Comparison of ENCODE assay signal across 8 cellular contexts in the genomic region with DNA sequence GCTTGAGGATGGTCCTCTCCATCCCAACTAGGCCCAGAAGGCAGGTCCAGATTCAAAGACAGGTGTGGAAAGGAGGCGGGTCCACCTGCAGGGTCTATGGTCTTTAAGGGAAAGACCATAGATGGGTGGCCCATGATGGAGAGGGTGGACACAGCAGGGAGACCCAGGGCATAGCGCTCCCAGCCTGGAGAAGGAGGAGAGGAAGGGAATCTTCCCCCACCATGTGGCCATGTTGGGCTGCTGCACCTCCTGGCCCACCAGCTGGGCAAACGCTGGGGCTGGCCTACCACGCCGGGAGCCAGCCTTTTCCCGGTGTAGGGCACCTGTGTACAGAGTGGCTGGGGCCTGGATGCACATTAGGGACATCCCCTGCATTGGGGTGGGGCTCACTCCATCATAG.
DNase-seq lines count a peak whose midpoint lies in the region; ATAC-seq, FAIRE-seq and TF ChIP-seq lines count a peak whose summit lies in the region.

No MANE protein-coding gene starts in this region.

- FAIRE-seq in D721Med (lab: Jason Lieb, UNC): no peak

- H3K9me3 ChIP-seq in lung (ENCODE audit: control insufficient read depth in 2 of 2, insufficient read depth in 1 of 2, low read length in 1 of 2): no peaks in the 10 kb centered on the region

- H3K36me3 ChIP-seq in lung (ENCODE audit: control insufficient read depth in 2 of 2, insufficient read depth in 2 of 2, low read length in 2 of 2): no peaks in the 10 kb centered on the region

- H3K27ac ChIP-seq in lung (ENCODE audit: low read depth in 1 of 2, low read length in 1 of 2): no peak overlapping the region

- no peak overlapping the region for H3K4me3 ChIP-seq in cardiac fibroblast (replicated peaks in 1 of 2; ENCODE audit: low read depth in 2 of 2, low read length in 2 of 2)
- no peak overlapping the region for H3K4me3 ChIP-seq in lung

- no peaks in the 10 kb centered on the region for H3K4me1 ChIP-seq in lung (ENCODE audit: control insufficient read depth in 2 of 2, insufficient read depth in 2 of 2, low read length in 2 of 2)

- H3K27me3 ChIP-seq in lung (ENCODE audit: control insufficient read depth, insufficient read depth): no peaks in the 10 kb centered on the region

- no peak for ATAC-seq in lung (ENCODE audit: insufficient read depth, low FRiP score)
- no peak for ATAC-seq in GM21381 (IDR thresholded peaks at IDR 0.05; ENCODE audit: unreplicated experiment)
- no peak for ATAC-seq in GM19463 (IDR thresholded peaks at IDR 0.05; ENCODE audit: unreplicated experiment)
- ATAC-seq in GM21576 (IDR thresholded peaks at IDR 0.05; ENCODE audit: unreplicated experiment): no peak

- DNase-seq in D721Med (ENCODE audit: insufficient read length, low spot score) (no peak), cardiac fibroblast (ENCODE audit: low read depth in 2 of 2) (peak; percentile 47 to 66), lung (ENCODE audit: low spot score) (no peak), NOMO-1 treated with dmso at 0.1 percent for 144 hours (lab: John Stamatoyannopoulos, UW; ENCODE audit: unreplicated experiment) (no peak)

- 44 to 48% methylated on average over 6 of the region's 6 CpGs for WGBS in lung, 2 donors

- TF ChIP-seq CTCF in D721Med (IDR thresholded peaks at IDR 0.05; ENCODE audit: insufficient read depth, missing control alignments) (peak; percentile 55), LNCAP (IDR thresholded peaks at IDR 0.05) (peak; percentile 37; the same call in 1 of the 2 replicates), cardiac fibroblast (IDR thresholded peaks at IDR 0.05; ENCODE audit: low read depth, low read length) (peak; percentile 85), lung (IDR thresholded peaks at IDR 0.05; ENCODE audit: control extremely low read depth, extremely low read depth) (peak; percentile 13)

Comparison
In these comparisons a context has a peak if more than half of its experiments do, and no peak if none do; other contexts are left out.
1. DNase-seq: peak in cardiac fibroblast (2 of 2); none in D721Med (single experiment), lung (single experiment) and NOMO-1 treated with dmso at 0.1 percent for 144 hours (single experiment).
2. CTCF ChIP-seq: peak in every context shown above with its lines; median percentile 85 in cardiac fibroblast; 55 in D721Med; 37 in LNCAP; 13 in lung.